In genomic region chr4:70183940-70184246, GRCh38 we compare ENCODE assay signal across 16 cellular contexts. TPM values are rescaled to one million over a fixed set of nuclear protein-coding genes. Genes with fewer than 3 reads are reported as not detected.
DNase-seq lines count a peak whose midpoint lies in the region; ATAC-seq, FAIRE-seq and TF ChIP-seq lines count a peak whose summit lies in the region.
"Had no signal": no experiment of that assay in that cellular context is flagged by ENCODE, and none has a peak within 500 bp of the region (broad histone marks: within the 10 kb centered on the region; RNA-seq: fewer than 3 reads in every experiment).

No MANE protein-coding gene starts in this region.

- H3K4me3 Mint-ChIP-seq in brain: no peak overlapping the region
- H3K4me3 Mint-ChIP-seq in nephron: no peak overlapping the region
- H3K4me3 Mint-ChIP-seq: CD4-positive, alpha-beta T cell had no signal

- ATAC-seq in gastrocnemius medialis (no peak), HG03139 (IDR thresholded peaks at IDR 0.05; ENCODE audit: unreplicated experiment) (no peak)

- no peak for FAIRE-seq in GM12892 (lab: Jason Lieb, UNC)
- FAIRE-seq: G401.6 had no signal

- intact Hi-C loops in A673 (cut with micrococcal nuclease; ENCODE audit: unreplicated experiment): loop anchor here (1.0 to 5.0 kb wide), 3 partner anchors 287 to 495 kb away; no protein-coding TSS in a partner anchor
- intact Hi-C loops in gastrocnemius medialis (cut with DNase I; ENCODE audit: low total_unique reads): no loop called here

- BruUV-seq in A673 (replicated peaks; lab: Mats Ljungman, UMichigan): no TSS peak

- no peak overlapping the region for H3K4me2 ChIP-seq in KMS-11

- H4K20me1 ChIP-seq in KMS-11 (ENCODE audit: insufficient read depth): no peaks in the 10 kb centered on the region

- no peaks in the 10 kb centered on the region for H3K79me2 ChIP-seq in KMS-11 (ENCODE audit: insufficient read depth, low read depth)

- H3K27me3 ChIP-seq in A673 (replicated peaks; ENCODE audit: insufficient read depth, low read depth, low read length, poor library complexity) (no peaks in the 10 kb centered on the region), KMS-11 (ENCODE audit: insufficient read depth, low read depth) (no peaks in the 10 kb centered on the region), gastrocnemius medialis (no peaks in the 10 kb centered on the region)

- H3K36me3 ChIP-seq in A673 (ENCODE audit: insufficient read depth, low read length, poor library complexity, severe bottlenecking): no peaks in the 10 kb centered on the region
- no peaks in the 10 kb centered on the region for H3K36me3 ChIP-seq in KMS-11 (ENCODE audit: insufficient read depth)
- no peaks in the 10 kb centered on the region for H3K36me3 ChIP-seq in gastrocnemius medialis

- H3K4me1 ChIP-seq in A673 (ENCODE audit: insufficient read depth, low read length, poor library complexity, severe bottlenecking) (no peaks in the 10 kb centered on the region), KMS-11 (ENCODE audit: low read depth, poor library complexity, severe bottlenecking) (no peaks in the 10 kb centered on the region), gastrocnemius medialis (no peaks in the 10 kb centered on the region)

- H3K36me3 Mint-ChIP-seq in brain (no peaks in the 10 kb centered on the region), nephron (ENCODE audit: low read depth) (no peaks in the 10 kb centered on the region)

- CTCF ChIA-PET in A673 (lab: Charles Lee): interaction anchor here (0.9 kb wide), 1 partner anchor 86 kb away, joined by 4 read pairs; no protein-coding TSS in a partner anchor

- no peak overlapping the region for H3K4me3 ChIP-seq in A673 (ENCODE audit: low read depth, low read length, poor library complexity, severe bottlenecking)
- no peak overlapping the region for H3K4me3 ChIP-seq in KMS-11 (IDR thresholded peaks at IDR 0.05; ENCODE audit: insufficient read depth, low read depth, low read length)
- H3K4me3 ChIP-seq in gastrocnemius medialis: no peak overlapping the region

- H3K9me3 ChIP-seq in A673 (ENCODE audit: low read depth, low read length, poor library complexity, severe bottlenecking) (no peaks in the 10 kb centered on the region), gastrocnemius medialis (no peaks in the 10 kb centered on the region)

- H3K27me3 Mint-ChIP-seq in brain (peaks cover 5% of the 10 kb centered on the region), nephron (ENCODE audit: low read depth) (no peaks in the 10 kb centered on the region)
- H3K27me3 Mint-ChIP-seq: CD4-positive, alpha-beta T cell had no signal

- no peak overlapping the region for H2AFZ ChIP-seq in KMS-11 (ENCODE audit: low read depth)

- H3K27ac ChIP-seq in A673 (ENCODE audit: low read depth, low read length, poor library complexity, severe bottlenecking) (no peak overlapping the region), KMS-11 (no peak overlapping the region), gastrocnemius medialis (no peak overlapping the region)

- H3K4me1 Mint-ChIP-seq in brain (no peaks in the 10 kb centered on the region), nephron (peaks cover 22% of the 10 kb centered on the region)

- TF ChIP-seq CTCF in A673 (conservative IDR thresholded peaks at IDR 0.05; ENCODE audit: low read depth, low read length): 0 out of 2 replicates have a peak, but pooled peaks have one; percentile 19
- peak; percentile 54 for TF ChIP-seq CTCF in KMS-11 (conservative IDR thresholded peaks at IDR 0.05; ENCODE audit: low read depth, low read length)
- TF ChIP-seq CTCF in brain (conservative IDR thresholded peaks at IDR 0.05): peak; percentile 12 to 35
- peak in 1 of 3 experiments; percentile 31 for TF ChIP-seq CTCF in nephron (IDR thresholded peaks at IDR 0.05; ENCODE audit: unreplicated experiment in 3 of 3)
- no peak for TF ChIP-seq CTCF in gastrocnemius medialis (IDR thresholded peaks at IDR 0.05 in 4 of 5, conservative IDR thresholded peaks at IDR 0.05 in 1 of 5)

- H3K9me3 Mint-ChIP-seq in brain (no peaks in the 10 kb centered on the region), nephron (no peaks in the 10 kb centered on the region)
- H3K9me3 Mint-ChIP-seq: CD4-positive, alpha-beta T cell had no signal

- in situ Hi-C loops in gastrocnemius medialis (cut with MboI; ENCODE audit: low sequenced_read_pairs in 4 of 4): no loop called here

- POLR2A ChIA-PET in A673 (lab: Charles Lee; ENCODE audit: low non-redundant PET): no interaction called here

- DNase-seq in A673 (ENCODE audit: low spot score) (no peak), GM12892 (ENCODE audit: insufficient read length) (no peak), gastrocnemius medialis (no peak), SIG-M5 treated with dmso at 0.1 percent for 504 hours (lab: John Stamatoyannopoulos, UW; ENCODE audit: unreplicated experiment) (no peak)
- DNase-seq: CD4-positive, alpha-beta T cell; DMS79 treated with DMSO at 0.1 percent for 48 hours; GOT3; KG1; NCI-H187; NCI-H510A had no signal

- H3K27ac Mint-ChIP-seq in brain (no peak overlapping the region), nephron (peak overlapping the region; percentile 31 to 94 (median 74))
- H3K27ac Mint-ChIP-seq: CD4-positive, alpha-beta T cell had no signal

- TF ChIP-seq POLR2A in GM12892 (IDR thresholded peaks at IDR 0.05; ENCODE audit: low read depth, low read length) (no peak), gastrocnemius medialis (IDR thresholded peaks at IDR 0.05) (no peak)

- H3K9ac ChIP-seq in KMS-11: no peak overlapping the region

RNA-seq across cellular contexts. Expression of gene ODAM, which starts 11.6 kb away (rescaled TPM):
- total RNA-seq in A673 (2021) (not detected in 2 replicates), gastrocnemius medialis (not detected)
- not detected for polyA plus RNA-seq in brain (ENCODE audit: insufficient read depth, low read depth, low replicate concordance)
- not detected for polyA plus RNA-seq in GM12892 (2012; ENCODE audit: missing spikeins)
- total RNA-seq: CD4-positive, alpha-beta T cell; SK-MEL-5 had no signal

RNA-seq across cellular contexts. Expression of gene PRR27, which starts 29.9 kb away (rescaled TPM):
- total RNA-seq in A673 (2021): not detected in 2 replicates
- polyA plus RNA-seq in brain (ENCODE audit: insufficient read depth, low read depth, low replicate concordance): not detected
- not detected for polyA plus RNA-seq in GM12892 (2012; ENCODE audit: missing spikeins)
- total RNA-seq in gastrocnemius medialis: not detected
- total RNA-seq: CD4-positive, alpha-beta T cell; SK-MEL-5 had no signal

RNA-seq across cellular contexts. Expression of gene FDCSP, which starts 42.0 kb away (rescaled TPM):
- total RNA-seq in A673 (2021): not detected in 2 replicates
- polyA plus RNA-seq in brain (ENCODE audit: insufficient read depth, low read depth, low replicate concordance): not detected
- not detected for polyA plus RNA-seq in GM12892 (2012; ENCODE audit: missing spikeins)
- not detected for total RNA-seq in gastrocnemius medialis
- total RNA-seq: CD4-positive, alpha-beta T cell; SK-MEL-5 had no signal

RNA-seq across cellular contexts. Expression of gene CSN3, which starts 58.5 kb away (rescaled TPM):
- total RNA-seq in A673 (2021) (not detected in 2 replicates), gastrocnemius medialis (not detected)
- not detected for polyA plus RNA-seq in brain (ENCODE audit: insufficient read depth, low read depth, low replicate concordance)
- polyA plus RNA-seq in GM12892 (2012; ENCODE audit: missing spikeins): not detected
- total RNA-seq: CD4-positive, alpha-beta T cell; SK-MEL-5 had no signal

Comparison
In these comparisons a context has a peak if more than half of its experiments do, and no peak if none do; other contexts are left out.
1. CTCF ChIP-seq: peak in A673 (single experiment), KMS-11 (single experiment) and brain (2 of 2); none in gastrocnemius medialis (0 of 5).
2. H3K27ac Mint-ChIP-seq: peak in nephron (3 of 3); none in brain (0 of 5).